ENCODE assay signal across 1 cellular context in the genomic region with DNA sequence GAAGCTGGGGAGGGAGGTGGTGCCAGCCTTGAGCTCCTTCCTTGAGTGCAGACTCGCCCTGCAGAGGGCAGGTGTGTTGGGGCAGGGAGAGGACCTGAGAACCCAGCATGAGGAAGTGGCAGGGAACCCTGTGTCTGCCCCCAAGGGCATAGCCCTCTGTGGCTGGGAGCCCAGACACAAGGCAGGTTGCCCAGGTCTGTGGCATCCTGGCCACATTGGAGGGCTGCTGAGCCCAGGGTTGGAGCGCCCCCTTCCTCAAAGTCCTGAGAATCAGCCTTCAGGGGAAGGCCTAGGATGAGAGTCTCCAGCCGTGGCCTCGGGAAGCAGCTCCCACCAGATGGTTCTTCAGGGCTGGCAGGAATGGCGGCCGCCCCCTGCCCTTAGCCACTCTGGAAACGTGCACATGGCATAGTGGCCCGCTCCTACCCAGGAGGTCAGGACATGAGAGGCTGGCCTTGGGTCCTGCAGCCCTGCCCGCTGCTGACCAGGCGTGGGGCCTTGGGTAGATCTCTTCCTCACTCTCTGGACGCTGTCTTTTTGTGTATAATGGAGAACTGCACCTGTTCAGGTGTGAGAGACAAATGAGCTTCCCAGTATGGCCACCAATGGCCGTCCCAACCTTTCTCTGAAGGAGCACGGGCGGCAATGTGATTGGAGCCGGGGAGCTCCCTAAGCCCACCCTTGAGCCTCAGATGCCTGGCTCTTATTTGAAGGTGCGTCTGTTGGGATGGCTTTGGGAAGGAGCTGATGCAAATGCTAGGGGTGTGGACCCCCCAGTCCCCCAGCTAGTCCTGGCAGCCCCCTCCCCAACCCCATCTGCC.
TF ChIP-seq lines count a peak whose summit lies in the region.

No MANE protein-coding gene starts in this region.

TF ChIP-seq in GM23338, 12 proteins besides CTCF, POLR2A, EP300 and RAD21:
- TF ChIP-seq, protein P1, sequence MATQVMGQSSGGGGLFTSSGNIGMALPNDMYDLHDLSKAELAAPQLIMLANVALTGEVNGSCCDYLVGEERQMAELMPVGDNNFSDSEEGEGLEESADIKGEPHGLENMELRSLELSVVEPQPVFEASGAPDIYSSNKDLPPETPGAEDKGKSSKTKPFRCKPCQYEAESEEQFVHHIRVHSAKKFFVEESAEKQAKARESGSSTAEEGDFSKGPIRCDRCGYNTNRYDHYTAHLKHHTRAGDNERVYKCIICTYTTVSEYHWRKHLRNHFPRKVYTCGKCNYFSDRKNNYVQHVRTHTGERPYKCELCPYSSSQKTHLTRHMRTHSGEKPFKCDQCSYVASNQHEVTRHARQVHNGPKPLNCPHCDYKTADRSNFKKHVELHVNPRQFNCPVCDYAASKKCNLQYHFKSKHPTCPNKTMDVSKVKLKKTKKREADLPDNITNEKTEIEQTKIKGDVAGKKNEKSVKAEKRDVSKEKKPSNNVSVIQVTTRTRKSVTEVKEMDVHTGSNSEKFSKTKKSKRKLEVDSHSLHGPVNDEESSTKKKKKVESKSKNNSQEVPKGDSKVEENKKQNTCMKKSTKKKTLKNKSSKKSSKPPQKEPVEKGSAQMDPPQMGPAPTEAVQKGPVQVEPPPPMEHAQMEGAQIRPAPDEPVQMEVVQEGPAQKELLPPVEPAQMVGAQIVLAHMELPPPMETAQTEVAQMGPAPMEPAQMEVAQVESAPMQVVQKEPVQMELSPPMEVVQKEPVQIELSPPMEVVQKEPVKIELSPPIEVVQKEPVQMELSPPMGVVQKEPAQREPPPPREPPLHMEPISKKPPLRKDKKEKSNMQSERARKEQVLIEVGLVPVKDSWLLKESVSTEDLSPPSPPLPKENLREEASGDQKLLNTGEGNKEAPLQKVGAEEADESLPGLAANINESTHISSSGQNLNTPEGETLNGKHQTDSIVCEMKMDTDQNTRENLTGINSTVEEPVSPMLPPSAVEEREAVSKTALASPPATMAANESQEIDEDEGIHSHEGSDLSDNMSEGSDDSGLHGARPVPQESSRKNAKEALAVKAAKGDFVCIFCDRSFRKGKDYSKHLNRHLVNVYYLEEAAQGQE (IDR thresholded peaks at IDR 0.05; ENCODE audit: unreplicated experiment): no peak
- TF ChIP-seq, protein P2, sequence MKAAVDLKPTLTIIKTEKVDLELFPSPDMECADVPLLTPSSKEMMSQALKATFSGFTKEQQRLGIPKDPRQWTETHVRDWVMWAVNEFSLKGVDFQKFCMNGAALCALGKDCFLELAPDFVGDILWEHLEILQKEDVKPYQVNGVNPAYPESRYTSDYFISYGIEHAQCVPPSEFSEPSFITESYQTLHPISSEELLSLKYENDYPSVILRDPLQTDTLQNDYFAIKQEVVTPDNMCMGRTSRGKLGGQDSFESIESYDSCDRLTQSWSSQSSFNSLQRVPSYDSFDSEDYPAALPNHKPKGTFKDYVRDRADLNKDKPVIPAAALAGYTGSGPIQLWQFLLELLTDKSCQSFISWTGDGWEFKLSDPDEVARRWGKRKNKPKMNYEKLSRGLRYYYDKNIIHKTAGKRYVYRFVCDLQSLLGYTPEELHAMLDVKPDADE (IDR thresholded peaks at IDR 0.05): no peak
- TF ChIP-seq STAT1 (IDR thresholded peaks at IDR 0.05; ENCODE audit: unreplicated experiment) (no peak), ZNF331 (CRISPR knock-in tag; IDR thresholded peaks at IDR 0.05; ENCODE audit: low read depth) (no peak), ZNF114 (CRISPR knock-in tag; IDR thresholded peaks at IDR 0.05) (no peak), JUNB (IDR thresholded peaks at IDR 0.05; ENCODE audit: unreplicated experiment) (no peak), EZH2phosphoT487 (IDR thresholded peaks at IDR 0.05; ENCODE audit: unreplicated experiment) (no peak), POLR2AphosphoS5 (IDR thresholded peaks at IDR 0.05; ENCODE audit: low read depth) (no peak), CREB1 (CRISPR knock-in tag; IDR thresholded peaks at IDR 0.05; ENCODE audit: low read depth) (no peak), EZH2 (IDR thresholded peaks at IDR 0.05; ENCODE audit: low read depth, unreplicated experiment) (no peak), NANOG (IDR thresholded peaks at IDR 0.05; ENCODE audit: borderline replicate concordance) (no peak)
- TF ChIP-seq, protein P3, sequence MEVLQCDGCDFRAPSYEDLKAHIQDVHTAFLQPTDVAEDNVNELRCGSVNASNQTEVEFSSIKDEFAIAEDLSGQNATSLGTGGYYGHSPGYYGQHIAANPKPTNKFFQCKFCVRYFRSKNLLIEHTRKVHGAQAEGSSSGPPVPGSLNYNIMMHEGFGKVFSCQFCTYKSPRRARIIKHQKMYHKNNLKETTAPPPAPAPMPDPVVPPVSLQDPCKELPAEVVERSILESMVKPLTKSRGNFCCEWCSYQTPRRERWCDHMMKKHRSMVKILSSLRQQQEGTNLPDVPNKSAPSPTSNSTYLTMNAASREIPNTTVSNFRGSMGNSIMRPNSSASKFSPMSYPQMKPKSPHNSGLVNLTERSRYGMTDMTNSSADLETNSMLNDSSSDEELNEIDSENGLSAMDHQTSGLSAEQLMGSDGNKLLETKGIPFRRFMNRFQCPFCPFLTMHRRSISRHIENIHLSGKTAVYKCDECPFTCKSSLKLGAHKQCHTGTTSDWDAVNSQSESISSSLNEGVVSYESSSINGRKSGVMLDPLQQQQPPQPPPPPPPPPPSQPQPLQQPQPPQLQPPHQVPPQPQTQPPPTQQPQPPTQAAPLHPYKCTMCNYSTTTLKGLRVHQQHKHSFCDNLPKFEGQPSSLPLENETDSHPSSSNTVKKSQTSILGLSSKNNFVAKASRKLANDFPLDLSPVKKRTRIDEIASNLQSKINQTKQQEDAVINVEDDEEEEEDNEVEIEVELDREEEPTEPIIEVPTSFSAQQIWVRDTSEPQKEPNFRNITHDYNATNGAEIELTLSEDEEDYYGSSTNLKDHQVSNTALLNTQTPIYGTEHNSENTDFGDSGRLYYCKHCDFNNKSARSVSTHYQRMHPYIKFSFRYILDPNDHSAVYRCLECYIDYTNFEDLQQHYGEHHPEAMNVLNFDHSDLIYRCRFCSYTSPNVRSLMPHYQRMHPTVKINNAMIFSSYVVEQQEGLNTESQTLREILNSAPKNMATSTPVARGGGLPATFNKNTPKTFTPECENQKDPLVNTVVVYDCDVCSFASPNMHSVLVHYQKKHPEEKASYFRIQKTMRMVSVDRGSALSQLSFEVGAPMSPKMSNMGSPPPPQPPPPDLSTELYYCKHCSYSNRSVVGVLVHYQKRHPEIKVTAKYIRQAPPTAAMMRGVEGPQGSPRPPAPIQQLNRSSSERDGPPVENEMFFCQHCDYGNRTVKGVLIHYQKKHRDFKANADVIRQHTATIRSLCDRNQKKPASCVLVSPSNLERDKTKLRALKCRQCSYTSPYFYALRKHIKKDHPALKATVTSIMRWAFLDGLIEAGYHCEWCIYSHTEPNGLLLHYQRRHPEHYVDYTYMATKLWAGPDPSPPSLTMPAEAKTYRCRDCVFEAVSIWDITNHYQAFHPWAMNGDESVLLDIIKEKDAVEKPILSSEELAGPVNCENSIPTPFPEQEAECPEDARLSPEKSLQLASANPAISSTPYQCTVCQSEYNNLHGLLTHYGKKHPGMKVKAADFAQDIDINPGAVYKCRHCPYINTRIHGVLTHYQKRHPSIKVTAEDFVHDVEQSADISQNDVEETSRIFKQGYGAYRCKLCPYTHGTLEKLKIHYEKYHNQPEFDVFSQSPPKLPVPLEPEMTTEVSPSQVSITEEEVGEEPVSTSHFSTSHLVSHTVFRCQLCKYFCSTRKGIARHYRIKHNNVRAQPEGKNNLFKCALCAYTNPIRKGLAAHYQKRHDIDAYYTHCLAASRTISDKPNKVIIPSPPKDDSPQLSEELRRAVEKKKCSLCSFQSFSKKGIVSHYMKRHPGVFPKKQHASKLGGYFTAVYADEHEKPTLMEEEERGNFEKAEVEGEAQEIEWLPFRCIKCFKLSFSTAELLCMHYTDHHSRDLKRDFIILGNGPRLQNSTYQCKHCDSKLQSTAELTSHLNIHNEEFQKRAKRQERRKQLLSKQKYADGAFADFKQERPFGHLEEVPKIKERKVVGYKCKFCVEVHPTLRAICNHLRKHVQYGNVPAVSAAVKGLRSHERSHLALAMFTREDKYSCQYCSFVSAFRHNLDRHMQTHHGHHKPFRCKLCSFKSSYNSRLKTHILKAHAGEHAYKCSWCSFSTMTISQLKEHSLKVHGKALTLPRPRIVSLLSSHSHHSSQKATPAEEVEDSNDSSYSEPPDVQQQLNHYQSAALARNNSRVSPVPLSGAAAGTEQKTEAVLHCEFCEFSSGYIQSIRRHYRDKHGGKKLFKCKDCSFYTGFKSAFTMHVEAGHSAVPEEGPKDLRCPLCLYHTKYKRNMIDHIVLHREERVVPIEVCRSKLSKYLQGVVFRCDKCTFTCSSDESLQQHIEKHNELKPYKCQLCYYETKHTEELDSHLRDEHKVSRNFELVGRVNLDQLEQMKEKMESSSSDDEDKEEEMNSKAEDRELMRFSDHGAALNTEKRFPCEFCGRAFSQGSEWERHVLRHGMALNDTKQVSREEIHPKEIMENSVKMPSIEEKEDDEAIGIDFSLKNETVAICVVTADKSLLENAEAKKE (CRISPR knock-in tag; IDR thresholded peaks at IDR 0.05): no peak
